Comparison of ENCODE assay signal across 12 cellular contexts in genomic region chr6:107264357-107264831, GRCh38.
DNase-seq lines count a peak whose midpoint lies in the region; ATAC-seq and TF ChIP-seq lines count a peak whose summit lies in the region.
"Had no signal": no experiment of that assay in that cellular context is flagged by ENCODE, and none has a peak within 500 bp of the region (broad histone marks: within the 10 kb centered on the region; RNA-seq: fewer than 3 reads in every experiment).

No MANE protein-coding gene starts in this region.

- peaks cover 7% of the 10 kb centered on the region for H3K36me3 Mint-ChIP-seq in progenitor cell of endocrine pancreas (ENCODE audit: insufficient read depth)

- H3K27ac Mint-ChIP-seq in progenitor cell of endocrine pancreas, result no peak overlapping the region
- H3K27ac Mint-ChIP-seq: GM23338 had no signal

- H3K4me1 Mint-ChIP-seq in progenitor cell of endocrine pancreas (ENCODE audit: low read depth), result peaks cover 8% of the 10 kb centered on the region

- no peak overlapping the region for H3K4me3 ChIP-seq in choroid plexus epithelial cell (ENCODE audit: low read depth, low read length)
- H3K4me3 ChIP-seq: gastrocnemius medialis, GM23338, upper lobe of left lung had no signal

- no peak for ATAC-seq in GM21786 (IDR thresholded peaks at IDR 0.05; ENCODE audit: unreplicated experiment)
- ATAC-seq: gastrocnemius medialis; GM23338; naive thymus-derived CD8-positive, alpha-beta T cell had no signal

- TF ChIP-seq CTCF in choroid plexus epithelial cell (conservative IDR thresholded peaks at IDR 0.05; ENCODE audit: low read depth, low read length) (no peak), progenitor cell of endocrine pancreas (IDR thresholded peaks at IDR 0.05; ENCODE audit: unreplicated experiment) (no peak)

- H3K27me3 Mint-ChIP-seq in progenitor cell of endocrine pancreas, result no peaks in the 10 kb centered on the region
- H3K27me3 Mint-ChIP-seq: naive thymus-derived CD8-positive, alpha-beta T cell had no signal

- intact Hi-C loops in posterior cingulate gyrus (cut with DNase I), result no loop called here

- DNase-seq in NCI-H1436 treated with DMSO at 0.1 percent for 48 hours (lab: John Stamatoyannopoulos, UW), result peak; percentile 26
- no peak for DNase-seq in NCI-H1436 (lab: John Stamatoyannopoulos, UW)
- peak; percentile 75 for DNase-seq in NCI-H2029 treated with DMSO at 0.1 percent for 48 hours (lab: John Stamatoyannopoulos, UW)
- peak; percentile 74 for DNase-seq in choroid plexus epithelial cell (ENCODE audit: low read depth)
- peak; percentile 80 for DNase-seq in renal cortical epithelial cell (ENCODE audit: low read depth)
- no peak for DNase-seq in progenitor cell of endocrine pancreas (ENCODE audit: low spot score, unreplicated experiment)
- no peak for DNase-seq in posterior cingulate gyrus
- DNase-seq: gastrocnemius medialis; naive thymus-derived CD8-positive, alpha-beta T cell; upper lobe of left lung had no signal

- H3K4me3 Mint-ChIP-seq in progenitor cell of endocrine pancreas (ENCODE audit: low read depth), result no peak overlapping the region
- H3K4me3 Mint-ChIP-seq: GM23338; naive thymus-derived CD8-positive, alpha-beta T cell had no signal

- peaks cover 7% of the 10 kb centered on the region for H3K9me3 Mint-ChIP-seq in progenitor cell of endocrine pancreas (ENCODE audit: low read depth)
- H3K9me3 Mint-ChIP-seq: GM23338; naive thymus-derived CD8-positive, alpha-beta T cell had no signal

Comparison
In these comparisons a context has a peak if more than half of its experiments do, and no peak if none do; other contexts are left out.
1. DNase-seq: peak in NCI-H1436 treated with DMSO at 0.1 percent for 48 hours (single experiment), NCI-H2029 treated with DMSO at 0.1 percent for 48 hours (single experiment), choroid plexus epithelial cell (single experiment) and renal cortical epithelial cell (single experiment); none in NCI-H1436 (single experiment), progenitor cell of endocrine pancreas (single experiment) and posterior cingulate gyrus (0 of 10).